8 cellular contexts compared by ENCODE assay signal in the genomic region with DNA sequence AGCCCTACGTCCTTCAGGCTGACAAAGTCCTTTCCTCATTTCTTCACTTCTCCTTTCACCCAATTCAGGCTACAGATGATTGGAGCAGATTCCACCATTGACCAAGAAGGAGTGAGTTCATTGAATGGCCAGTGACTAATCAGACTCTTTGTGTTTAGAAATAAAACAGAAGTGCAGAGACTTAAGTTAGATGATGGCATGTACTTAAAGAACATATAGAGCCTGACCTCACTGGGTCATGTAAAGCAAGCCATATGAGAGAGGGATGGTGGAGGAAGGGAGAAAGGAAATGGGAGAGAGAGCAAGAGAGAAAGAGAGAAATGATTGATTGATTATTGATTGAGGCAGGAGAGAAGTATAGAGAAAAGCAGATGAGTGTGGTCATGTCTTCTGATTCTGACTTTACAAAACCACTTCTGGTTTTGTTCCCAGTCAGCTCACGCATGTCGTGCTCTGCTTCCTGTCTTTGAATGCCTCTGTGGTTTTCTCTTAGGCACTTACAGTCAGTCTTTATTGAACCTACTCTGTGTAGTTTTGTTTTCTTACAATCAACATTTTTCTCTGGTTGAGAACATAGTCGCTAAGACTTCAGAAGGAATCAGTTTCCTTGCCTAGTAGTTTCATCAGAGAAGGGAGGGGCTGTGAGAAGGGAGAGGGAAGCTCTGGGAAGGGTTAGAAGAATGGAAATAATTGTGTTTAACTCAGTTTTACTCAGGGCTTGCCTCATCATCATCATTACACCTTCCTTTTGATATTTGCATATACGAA.
A peak's percentile ranks its signal among the peaks of the same experiment; 100 is the strongest.
DNase-seq lines count a peak whose midpoint lies in the region; ATAC-seq and TF ChIP-seq lines count a peak whose summit lies in the region.

No MANE protein-coding gene starts in this region.

- in situ Hi-C loops in mammary epithelial cell (cut with MboI; ENCODE audit: low sequenced_read_pairs in 2 of 2) = no loop called here

- 23% methylated on average over 4 of the region's 5 CpGs for WGBS in mammary epithelial cell (ENCODE audit: low coverage, missing lambda C conversion rate)
- WGBS in lower leg skin, 2 donors = 54 to 65% methylated on average over 5 of the region's 5 CpGs
- 84 to 91% methylated on average over 5 of the region's 5 CpGs for WGBS in endodermal cell (ENCODE audit: insufficient coverage in 1 of 2, insufficient read length in 1 of 2), 2 experiments

- CTCF ChIA-PET in mammary epithelial cell (lab: Charles Lee; ENCODE audit: low non-redundant PET) (interaction anchor here (0.7 to 0.9 kb wide), 2 partner anchors 171 to 1122 kb away, joined by 3 to 7 read pairs; no protein-coding TSS in a partner anchor), OCI-LY7 (lab: Charles Lee; ENCODE audit: unreplicated experiment) (no interaction called here)

- peak; percentile 99 for ATAC-seq in GM18519 (IDR thresholded peaks at IDR 0.05; ENCODE audit: low FRiP score, unreplicated experiment)
- ATAC-seq in HG02885 (IDR thresholded peaks at IDR 0.05; ENCODE audit: poor library complexity, unreplicated experiment) = peak; percentile 99

- H3K4me1 Mint-ChIP-seq in endodermal cell = peaks cover 24% of the 10 kb centered on the region

- peak overlapping the region; percentile 85 for H2AFZ ChIP-seq in mammary epithelial cell (ENCODE audit: low read depth, low read length)
- H2AFZ ChIP-seq in OCI-LY7 (ENCODE audit: low read length) = no peak overlapping the region

- H3K4me3 ChIP-seq in mammary epithelial cell (replicated peaks in 1 of 3; ENCODE audit: insufficient read depth in 1 of 3, low read depth in 2 of 3, low read length in 3 of 3) = no peak overlapping the region
- no peak overlapping the region for H3K4me3 ChIP-seq in OCI-LY7 (ENCODE audit: low read depth, low read length, poor library complexity, severe bottlenecking)
- H3K4me3 ChIP-seq in lower leg skin (ENCODE audit: low read depth, poor library complexity, severe bottlenecking) = no peak overlapping the region
- H3K4me3 ChIP-seq in endodermal cell (ENCODE audit: low read length) = no peak overlapping the region

- H3K27me3 ChIP-seq in mammary epithelial cell (ENCODE audit: insufficient read depth, low read length) = no peaks in the 10 kb centered on the region
- no peaks in the 10 kb centered on the region for H3K27me3 ChIP-seq in endodermal cell (ENCODE audit: control insufficient read depth, insufficient read depth, low read length, poor library complexity, severe bottlenecking)

- H3K36me3 ChIP-seq in mammary epithelial cell (ENCODE audit: insufficient read depth, low read length) (no peaks in the 10 kb centered on the region), OCI-LY7 (ENCODE audit: insufficient read depth, low read length) (no peaks in the 10 kb centered on the region), endodermal cell (ENCODE audit: control insufficient read depth, insufficient read depth, low read length) (no peaks in the 10 kb centered on the region)

- dilution Hi-C loops in mammary epithelial cell (cut with HindIII; ENCODE audit: low sequenced_read_pairs) = no loop called here

- no peaks in the 10 kb centered on the region for H3K9me2 ChIP-seq in OCI-LY7 (ENCODE audit: insufficient read depth, low read length)

- H3K9me3 Mint-ChIP-seq in endodermal cell = no peaks in the 10 kb centered on the region

- H3K9me3 ChIP-seq in mammary epithelial cell (replicated peaks; ENCODE audit: insufficient read depth, low read length) (no peaks in the 10 kb centered on the region), OCI-LY7 (ENCODE audit: low read length) (no peaks in the 10 kb centered on the region), endodermal cell (ENCODE audit: control insufficient read depth, low read length) (no peaks in the 10 kb centered on the region)

- no peaks in the 10 kb centered on the region for H3K36me3 Mint-ChIP-seq in endodermal cell (ENCODE audit: low read depth)

- H3K79me2 ChIP-seq in mammary epithelial cell (ENCODE audit: insufficient read depth, low read length) (no peaks in the 10 kb centered on the region), OCI-LY7 (ENCODE audit: insufficient read depth, low read depth, low read length) (no peaks in the 10 kb centered on the region)

- H3K27ac ChIP-seq in mammary epithelial cell (ENCODE audit: insufficient read depth, low read depth, low read length) = no peak overlapping the region
- H3K27ac ChIP-seq in OCI-LY7 (ENCODE audit: low read depth, low read length, poor library complexity, severe bottlenecking) = no peak overlapping the region
- H3K27ac ChIP-seq in endodermal cell (ENCODE audit: low read depth, low read length) = no peak overlapping the region

- TF ChIP-seq CTCF in mammary epithelial cell (conservative IDR thresholded peaks at IDR 0.05 in 1 of 2, IDR thresholded peaks at IDR 0.05 in 1 of 2; ENCODE audit: extremely low read depth in 1 of 2, insufficient read depth in 1 of 2, low read depth in 1 of 2, low read length in 2 of 2) (no peak), OCI-LY7 (conservative IDR thresholded peaks at IDR 0.05; ENCODE audit: low read length) (no peak), lower leg skin (IDR thresholded peaks at IDR 0.05) (no peak), endodermal cell (conservative IDR thresholded peaks at IDR 0.05) (no peak)

- H3K4me2 ChIP-seq in mammary epithelial cell (ENCODE audit: insufficient read depth, low read depth, low read length) (peak overlapping the region; percentile 9), OCI-LY7 (ENCODE audit: low read length) (no peak overlapping the region)

- H4K20me1 ChIP-seq in mammary epithelial cell (ENCODE audit: insufficient read depth, low read length) = no peaks in the 10 kb centered on the region
- H4K20me1 ChIP-seq in OCI-LY7 (ENCODE audit: insufficient read depth, low read length) = no peaks in the 10 kb centered on the region

- POLR2A ChIA-PET in OCI-LY7 (lab: Charles Lee) = interaction anchor here (0.5 kb wide), 1 partner anchor 18 kb away, joined by 5 read pairs; no protein-coding TSS in a partner anchor

- intact Hi-C loops in mammary epithelial cell (cut with micrococcal nuclease) = no loop called here
- intact Hi-C loops in OCI-LY7 (cut with micrococcal nuclease; ENCODE audit: unreplicated experiment) = no loop called here
- intact Hi-C loops in lower leg skin (cut with DNase I; ENCODE audit: low total_unique reads) = no loop called here

- H3K9ac ChIP-seq in mammary epithelial cell (ENCODE audit: insufficient read depth, low read length) = no peak overlapping the region
- H3K9ac ChIP-seq in endodermal cell (ENCODE audit: extremely low read depth, low read length, poor library complexity, severe bottlenecking) = no peak overlapping the region

- peak; percentile 25 for DNase-seq in SKM-1 (lab: John Stamatoyannopoulos, UW; ENCODE audit: unreplicated experiment)
- peak; percentile 56 for DNase-seq in mammary epithelial cell
- peak; percentile 26 for DNase-seq in mucosa of gallbladder (ENCODE audit: low spot score)
- no peak for DNase-seq in OCI-LY7 (ENCODE audit: low spot score)
- DNase-seq in lower leg skin (ENCODE audit: low spot score in 2 of 2) = no peak
- DNase-seq in endodermal cell = no peak

- H3K4me1 ChIP-seq in mammary epithelial cell (ENCODE audit: insufficient read depth, low read length) (peaks cover 10% of the 10 kb centered on the region), OCI-LY7 (ENCODE audit: insufficient read depth, low read length, poor library complexity, severe bottlenecking) (no peaks in the 10 kb centered on the region), endodermal cell (ENCODE audit: control insufficient read depth, insufficient read depth, low read length) (peaks cover 4% of the 10 kb centered on the region)

- no peak overlapping the region for H3K27ac Mint-ChIP-seq in endodermal cell

- TF ChIP-seq POLR2A in lower leg skin (IDR thresholded peaks at IDR 0.05) = no peak

- H3K4me3 Mint-ChIP-seq in endodermal cell = no peak overlapping the region

- H3K27me3 Mint-ChIP-seq in endodermal cell (ENCODE audit: insufficient read depth) = peaks cover 2% of the 10 kb centered on the region

- BruUV-seq in mammary epithelial cell (replicated peaks; lab: Mats Ljungman, UMichigan) (no TSS peak), OCI-LY7 (replicated peaks; lab: Mats Ljungman, UMichigan) (no TSS peak)

Comparison
In these comparisons a context has a peak if more than half of its experiments do, and no peak if none do; other contexts are left out.
1. DNase-seq: peak in SKM-1 (single experiment), mammary epithelial cell (single experiment) and mucosa of gallbladder (single experiment); none in OCI-LY7 (single experiment), lower leg skin (0 of 2) and endodermal cell (single experiment).